1 cellular context compared by ENCODE assay signal in the genomic region with DNA sequence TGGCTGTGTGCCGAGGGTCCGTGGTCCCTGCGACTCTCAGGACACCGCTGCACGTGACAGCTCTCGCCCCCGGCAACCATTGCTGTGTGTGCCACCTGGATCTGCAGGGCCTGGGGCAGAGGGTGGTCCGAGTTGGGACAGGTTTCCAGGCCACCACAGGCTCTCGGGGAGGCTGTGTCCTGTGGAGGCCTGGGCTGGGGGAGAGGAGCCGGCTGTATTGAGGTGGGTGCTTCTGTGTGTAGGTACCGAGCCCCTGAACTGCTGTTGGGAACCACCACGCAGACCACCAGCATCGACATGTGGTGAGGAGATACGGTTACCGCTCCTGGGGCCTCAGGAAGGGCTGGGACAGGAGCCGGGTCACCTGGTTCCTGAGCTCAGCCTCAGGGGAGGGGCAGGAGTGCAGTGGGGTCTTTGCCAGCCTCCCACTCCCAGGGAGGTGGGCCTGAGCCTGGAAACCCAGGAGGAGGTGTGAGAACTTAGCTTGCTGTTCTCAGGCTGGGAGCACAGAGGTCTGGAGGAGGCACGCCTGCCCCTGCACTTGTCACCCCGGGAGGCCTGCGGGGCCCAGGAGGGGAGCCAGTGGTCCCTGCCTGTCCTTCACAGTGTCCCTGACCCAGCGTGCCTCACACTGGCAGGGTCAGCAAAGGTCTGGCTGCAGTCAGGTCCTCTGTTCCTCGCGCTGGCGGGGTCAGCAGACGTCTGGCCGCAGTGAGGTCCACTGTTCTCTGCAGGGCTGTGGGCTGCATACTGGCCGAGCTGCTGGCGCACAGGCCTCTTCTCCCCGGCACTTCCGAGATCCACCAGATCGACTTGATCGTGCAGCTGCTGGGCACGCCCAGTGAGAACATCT.
TF ChIP-seq lines count a peak whose summit lies in the region.

No MANE protein-coding gene starts in this region.

TF ChIP-seq in HepG2, 621 proteins besides CTCF, POLR2A, EP300 and RAD21 (continued from another document and continues in another):
- TF ChIP-seq, protein P1, sequence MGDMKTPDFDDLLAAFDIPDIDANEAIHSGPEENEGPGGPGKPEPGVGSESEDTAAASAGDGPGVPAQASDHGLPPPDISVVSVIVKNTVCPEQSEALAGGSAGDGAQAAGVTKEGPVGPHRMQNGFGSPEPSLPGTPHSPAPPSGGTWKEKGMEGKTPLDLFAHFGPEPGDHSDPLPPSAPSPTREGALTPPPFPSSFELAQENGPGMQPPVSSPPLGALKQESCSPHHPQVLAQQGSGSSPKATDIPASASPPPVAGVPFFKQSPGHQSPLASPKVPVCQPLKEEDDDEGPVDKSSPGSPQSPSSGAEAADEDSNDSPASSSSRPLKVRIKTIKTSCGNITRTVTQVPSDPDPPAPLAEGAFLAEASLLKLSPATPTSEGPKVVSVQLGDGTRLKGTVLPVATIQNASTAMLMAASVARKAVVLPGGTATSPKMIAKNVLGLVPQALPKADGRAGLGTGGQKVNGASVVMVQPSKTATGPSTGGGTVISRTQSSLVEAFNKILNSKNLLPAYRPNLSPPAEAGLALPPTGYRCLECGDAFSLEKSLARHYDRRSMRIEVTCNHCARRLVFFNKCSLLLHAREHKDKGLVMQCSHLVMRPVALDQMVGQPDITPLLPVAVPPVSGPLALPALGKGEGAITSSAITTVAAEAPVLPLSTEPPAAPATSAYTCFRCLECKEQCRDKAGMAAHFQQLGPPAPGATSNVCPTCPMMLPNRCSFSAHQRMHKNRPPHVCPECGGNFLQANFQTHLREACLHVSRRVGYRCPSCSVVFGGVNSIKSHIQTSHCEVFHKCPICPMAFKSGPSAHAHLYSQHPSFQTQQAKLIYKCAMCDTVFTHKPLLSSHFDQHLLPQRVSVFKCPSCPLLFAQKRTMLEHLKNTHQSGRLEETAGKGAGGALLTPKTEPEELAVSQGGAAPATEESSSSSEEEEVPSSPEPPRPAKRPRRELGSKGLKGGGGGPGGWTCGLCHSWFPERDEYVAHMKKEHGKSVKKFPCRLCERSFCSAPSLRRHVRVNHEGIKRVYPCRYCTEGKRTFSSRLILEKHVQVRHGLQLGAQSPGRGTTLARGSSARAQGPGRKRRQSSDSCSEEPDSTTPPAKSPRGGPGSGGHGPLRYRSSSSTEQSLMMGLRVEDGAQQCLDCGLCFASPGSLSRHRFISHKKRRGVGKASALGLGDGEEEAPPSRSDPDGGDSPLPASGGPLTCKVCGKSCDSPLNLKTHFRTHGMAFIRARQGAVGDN (CRISPR knock-in tag; IDR thresholded peaks at IDR 0.05) = peak; percentile 78
- TF ChIP-seq SP140L (CRISPR knock-in tag; IDR thresholded peaks at IDR 0.05; ENCODE audit: borderline replicate concordance) = no peak
- TF ChIP-seq ZNF615 (CRISPR knock-in tag; IDR thresholded peaks at IDR 0.05; ENCODE audit: borderline replicate concordance) = no peak
- TF ChIP-seq, protein P2, sequence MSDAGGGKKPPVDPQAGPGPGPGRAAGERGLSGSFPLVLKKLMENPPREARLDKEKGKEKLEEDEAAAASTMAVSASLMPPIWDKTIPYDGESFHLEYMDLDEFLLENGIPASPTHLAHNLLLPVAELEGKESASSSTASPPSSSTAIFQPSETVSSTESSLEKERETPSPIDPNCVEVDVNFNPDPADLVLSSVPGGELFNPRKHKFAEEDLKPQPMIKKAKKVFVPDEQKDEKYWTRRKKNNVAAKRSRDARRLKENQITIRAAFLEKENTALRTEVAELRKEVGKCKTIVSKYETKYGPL (CRISPR knock-in tag; IDR thresholded peaks at IDR 0.05) = no peak
- TF ChIP-seq, protein P3, sequence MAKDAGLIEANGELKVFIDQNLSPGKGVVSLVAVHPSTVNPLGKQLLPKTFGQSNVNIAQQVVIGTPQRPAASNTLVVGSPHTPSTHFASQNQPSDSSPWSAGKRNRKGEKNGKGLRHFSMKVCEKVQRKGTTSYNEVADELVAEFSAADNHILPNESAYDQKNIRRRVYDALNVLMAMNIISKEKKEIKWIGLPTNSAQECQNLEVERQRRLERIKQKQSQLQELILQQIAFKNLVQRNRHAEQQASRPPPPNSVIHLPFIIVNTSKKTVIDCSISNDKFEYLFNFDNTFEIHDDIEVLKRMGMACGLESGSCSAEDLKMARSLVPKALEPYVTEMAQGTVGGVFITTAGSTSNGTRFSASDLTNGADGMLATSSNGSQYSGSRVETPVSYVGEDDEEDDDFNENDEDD (CRISPR knock-in tag; IDR thresholded peaks at IDR 0.05; ENCODE audit: borderline replicate concordance) = no peak
- TF ChIP-seq, protein P4, sequence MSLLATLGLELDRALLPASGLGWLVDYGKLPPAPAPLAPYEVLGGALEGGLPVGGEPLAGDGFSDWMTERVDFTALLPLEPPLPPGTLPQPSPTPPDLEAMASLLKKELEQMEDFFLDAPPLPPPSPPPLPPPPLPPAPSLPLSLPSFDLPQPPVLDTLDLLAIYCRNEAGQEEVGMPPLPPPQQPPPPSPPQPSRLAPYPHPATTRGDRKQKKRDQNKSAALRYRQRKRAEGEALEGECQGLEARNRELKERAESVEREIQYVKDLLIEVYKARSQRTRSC (CRISPR knock-in tag; IDR thresholded peaks at IDR 0.05; ENCODE audit: low read depth) = no peak
- no peak for TF ChIP-seq SSRP1 (CRISPR knock-in tag; IDR thresholded peaks at IDR 0.05)
- TF ChIP-seq, protein P5, sequence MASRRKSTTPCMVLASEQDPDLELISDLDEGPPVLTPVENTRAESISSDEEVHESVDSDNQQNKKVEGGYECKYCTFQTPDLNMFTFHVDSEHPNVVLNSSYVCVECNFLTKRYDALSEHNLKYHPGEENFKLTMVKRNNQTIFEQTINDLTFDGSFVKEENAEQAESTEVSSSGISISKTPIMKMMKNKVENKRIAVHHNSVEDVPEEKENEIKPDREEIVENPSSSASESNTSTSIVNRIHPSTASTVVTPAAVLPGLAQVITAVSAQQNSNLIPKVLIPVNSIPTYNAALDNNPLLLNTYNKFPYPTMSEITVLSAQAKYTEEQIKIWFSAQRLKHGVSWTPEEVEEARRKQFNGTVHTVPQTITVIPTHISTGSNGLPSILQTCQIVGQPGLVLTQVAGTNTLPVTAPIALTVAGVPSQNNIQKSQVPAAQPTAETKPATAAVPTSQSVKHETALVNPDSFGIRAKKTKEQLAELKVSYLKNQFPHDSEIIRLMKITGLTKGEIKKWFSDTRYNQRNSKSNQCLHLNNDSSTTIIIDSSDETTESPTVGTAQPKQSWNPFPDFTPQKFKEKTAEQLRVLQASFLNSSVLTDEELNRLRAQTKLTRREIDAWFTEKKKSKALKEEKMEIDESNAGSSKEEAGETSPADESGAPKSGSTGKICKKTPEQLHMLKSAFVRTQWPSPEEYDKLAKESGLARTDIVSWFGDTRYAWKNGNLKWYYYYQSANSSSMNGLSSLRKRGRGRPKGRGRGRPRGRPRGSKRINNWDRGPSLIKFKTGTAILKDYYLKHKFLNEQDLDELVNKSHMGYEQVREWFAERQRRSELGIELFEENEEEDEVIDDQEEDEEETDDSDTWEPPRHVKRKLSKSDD (CRISPR knock-in tag; IDR thresholded peaks at IDR 0.05; ENCODE audit: low read depth) = no peak
- no peak; the same call in none of the 2 replicates for TF ChIP-seq HDAC2 (CRISPR knock-in tag; IDR thresholded peaks at IDR 0.05)
- TF ChIP-seq HOXA5 (CRISPR knock-in tag; IDR thresholded peaks at IDR 0.05) = no peak
- peak; percentile 2 for TF ChIP-seq ASH2L (IDR thresholded peaks at IDR 0.05; ENCODE audit: insufficient read length, low read depth, low read length)
- TF ChIP-seq ZNF501 (CRISPR knock-in tag; IDR thresholded peaks at IDR 0.05) = no peak
- no peak for TF ChIP-seq ZNF619 (CRISPR knock-in tag; IDR thresholded peaks at IDR 0.05)
- TF ChIP-seq, protein P6, sequence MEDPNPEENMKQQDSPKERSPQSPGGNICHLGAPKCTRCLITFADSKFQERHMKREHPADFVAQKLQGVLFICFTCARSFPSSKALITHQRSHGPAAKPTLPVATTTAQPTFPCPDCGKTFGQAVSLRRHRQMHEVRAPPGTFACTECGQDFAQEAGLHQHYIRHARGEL (CRISPR knock-in tag; IDR thresholded peaks at IDR 0.05) = no peak
- peak; percentile 40; the same call in 1 of the 2 replicates for TF ChIP-seq BHLHE40 (IDR thresholded peaks at IDR 0.05; ENCODE audit: low read length)
- no peak for TF ChIP-seq CC2D1A (CRISPR knock-in tag; IDR thresholded peaks at IDR 0.05)
- peak; percentile 85 for TF ChIP-seq SPEN (CRISPR knock-in tag; IDR thresholded peaks at IDR 0.05; ENCODE audit: low read depth)
- no peak for TF ChIP-seq NFIB (CRISPR knock-in tag; IDR thresholded peaks at IDR 0.05; ENCODE audit: borderline replicate concordance)
- no peak for TF ChIP-seq REXO4 (CRISPR knock-in tag; IDR thresholded peaks at IDR 0.05; ENCODE audit: borderline replicate concordance)
- TF ChIP-seq, protein P7, sequence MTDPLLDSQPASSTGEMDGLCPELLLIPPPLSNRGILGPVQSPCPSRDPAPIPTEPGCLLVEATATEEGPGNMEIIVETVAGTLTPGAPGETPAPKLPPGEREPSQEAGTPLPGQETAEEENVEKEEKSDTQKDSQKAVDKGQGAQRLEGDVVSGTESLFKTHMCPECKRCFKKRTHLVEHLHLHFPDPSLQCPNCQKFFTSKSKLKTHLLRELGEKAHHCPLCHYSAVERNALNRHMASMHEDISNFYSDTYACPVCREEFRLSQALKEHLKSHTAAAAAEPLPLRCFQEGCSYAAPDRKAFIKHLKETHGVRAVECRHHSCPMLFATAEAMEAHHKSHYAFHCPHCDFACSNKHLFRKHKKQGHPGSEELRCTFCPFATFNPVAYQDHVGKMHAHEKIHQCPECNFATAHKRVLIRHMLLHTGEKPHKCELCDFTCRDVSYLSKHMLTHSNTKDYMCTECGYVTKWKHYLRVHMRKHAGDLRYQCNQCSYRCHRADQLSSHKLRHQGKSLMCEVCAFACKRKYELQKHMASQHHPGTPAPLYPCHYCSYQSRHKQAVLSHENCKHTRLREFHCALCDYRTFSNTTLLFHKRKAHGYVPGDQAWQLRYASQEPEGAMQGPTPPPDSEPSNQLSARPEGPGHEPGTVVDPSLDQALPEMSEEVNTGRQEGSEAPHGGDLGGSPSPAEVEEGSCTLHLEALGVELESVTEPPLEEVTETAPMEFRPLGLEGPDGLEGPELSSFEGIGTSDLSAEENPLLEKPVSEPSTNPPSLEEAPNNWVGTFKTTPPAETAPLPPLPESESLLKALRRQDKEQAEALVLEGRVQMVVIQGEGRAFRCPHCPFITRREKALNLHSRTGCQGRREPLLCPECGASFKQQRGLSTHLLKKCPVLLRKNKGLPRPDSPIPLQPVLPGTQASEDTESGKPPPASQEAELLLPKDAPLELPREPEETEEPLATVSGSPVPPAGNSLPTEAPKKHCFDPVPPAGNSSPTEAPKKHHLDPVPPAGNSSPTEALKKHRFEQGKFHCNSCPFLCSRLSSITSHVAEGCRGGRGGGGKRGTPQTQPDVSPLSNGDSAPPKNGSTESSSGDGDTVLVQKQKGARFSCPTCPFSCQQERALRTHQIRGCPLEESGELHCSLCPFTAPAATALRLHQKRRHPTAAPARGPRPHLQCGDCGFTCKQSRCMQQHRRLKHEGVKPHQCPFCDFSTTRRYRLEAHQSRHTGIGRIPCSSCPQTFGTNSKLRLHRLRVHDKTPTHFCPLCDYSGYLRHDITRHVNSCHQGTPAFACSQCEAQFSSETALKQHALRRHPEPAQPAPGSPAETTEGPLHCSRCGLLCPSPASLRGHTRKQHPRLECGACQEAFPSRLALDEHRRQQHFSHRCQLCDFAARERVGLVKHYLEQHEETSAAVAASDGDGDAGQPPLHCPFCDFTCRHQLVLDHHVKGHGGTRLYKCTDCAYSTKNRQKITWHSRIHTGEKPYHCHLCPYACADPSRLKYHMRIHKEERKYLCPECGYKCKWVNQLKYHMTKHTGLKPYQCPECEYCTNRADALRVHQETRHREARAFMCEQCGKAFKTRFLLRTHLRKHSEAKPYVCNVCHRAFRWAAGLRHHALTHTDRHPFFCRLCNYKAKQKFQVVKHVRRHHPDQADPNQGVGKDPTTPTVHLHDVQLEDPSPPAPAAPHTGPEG (CRISPR knock-in tag; IDR thresholded peaks at IDR 0.05) = no peak
- TF ChIP-seq MAFG (CRISPR knock-in tag; IDR thresholded peaks at IDR 0.05) = no peak
- no peak for TF ChIP-seq PAWR (CRISPR knock-in tag; IDR thresholded peaks at IDR 0.05; ENCODE audit: borderline replicate concordance)
- no peak for TF ChIP-seq ZNF703 (CRISPR knock-in tag; IDR thresholded peaks at IDR 0.05; ENCODE audit: borderline replicate concordance)
- TF ChIP-seq DR1 (CRISPR knock-in tag; IDR thresholded peaks at IDR 0.05) = no peak
- TF ChIP-seq, protein P8, sequence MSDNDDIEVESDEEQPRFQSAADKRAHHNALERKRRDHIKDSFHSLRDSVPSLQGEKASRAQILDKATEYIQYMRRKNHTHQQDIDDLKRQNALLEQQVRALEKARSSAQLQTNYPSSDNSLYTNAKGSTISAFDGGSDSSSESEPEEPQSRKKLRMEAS (IDR thresholded peaks at IDR 0.05) = peak; percentile 61; the same call in 1 of the 2 replicates
- TF ChIP-seq, protein P9, sequence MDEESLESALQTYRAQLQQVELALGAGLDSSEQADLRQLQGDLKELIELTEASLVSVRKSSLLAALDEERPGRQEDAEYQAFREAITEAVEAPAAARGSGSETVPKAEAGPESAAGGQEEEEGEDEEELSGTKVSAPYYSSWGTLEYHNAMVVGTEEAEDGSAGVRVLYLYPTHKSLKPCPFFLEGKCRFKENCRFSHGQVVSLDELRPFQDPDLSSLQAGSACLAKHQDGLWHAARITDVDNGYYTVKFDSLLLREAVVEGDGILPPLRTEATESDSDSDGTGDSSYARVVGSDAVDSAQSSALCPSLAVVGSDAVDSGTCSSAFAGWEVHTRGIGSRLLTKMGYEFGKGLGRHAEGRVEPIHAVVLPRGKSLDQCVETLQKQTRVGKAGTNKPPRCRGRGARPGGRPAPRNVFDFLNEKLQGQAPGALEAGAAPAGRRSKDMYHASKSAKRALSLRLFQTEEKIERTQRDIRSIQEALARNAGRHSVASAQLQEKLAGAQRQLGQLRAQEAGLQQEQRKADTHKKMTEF (CRISPR knock-in tag; IDR thresholded peaks at IDR 0.05) = peak; percentile 24; the same call in 1 of the 2 replicates
- TF ChIP-seq ZNF720 (CRISPR knock-in tag; IDR thresholded peaks at IDR 0.05) = no peak
- TF ChIP-seq CEBPG (CRISPR knock-in tag; IDR thresholded peaks at IDR 0.05) = no peak
- TF ChIP-seq ZSCAN20 (CRISPR knock-in tag; IDR thresholded peaks at IDR 0.05; ENCODE audit: borderline replicate concordance) = no peak; the same call in 1 of the 2 replicates
- TF ChIP-seq ZNF180 (CRISPR knock-in tag; IDR thresholded peaks at IDR 0.05; ENCODE audit: borderline replicate concordance, low read depth) = no peak
- TF ChIP-seq SRSF9 (IDR thresholded peaks at IDR 0.05; ENCODE audit: borderline replicate concordance, insufficient read depth, low read depth, low read length, poor library complexity, severe bottlenecking) = no peak
- peak; percentile 97 for TF ChIP-seq ESRRA (CRISPR knock-in tag; IDR thresholded peaks at IDR 0.05; ENCODE audit: low read depth)
- no peak for TF ChIP-seq YEATS2 (CRISPR knock-in tag; IDR thresholded peaks at IDR 0.05; ENCODE audit: borderline replicate concordance)
- TF ChIP-seq ZNF672 (CRISPR knock-in tag; IDR thresholded peaks at IDR 0.05) = no peak
